Comparison of ENCODE assay signal across 11 cellular contexts in the genomic region with DNA sequence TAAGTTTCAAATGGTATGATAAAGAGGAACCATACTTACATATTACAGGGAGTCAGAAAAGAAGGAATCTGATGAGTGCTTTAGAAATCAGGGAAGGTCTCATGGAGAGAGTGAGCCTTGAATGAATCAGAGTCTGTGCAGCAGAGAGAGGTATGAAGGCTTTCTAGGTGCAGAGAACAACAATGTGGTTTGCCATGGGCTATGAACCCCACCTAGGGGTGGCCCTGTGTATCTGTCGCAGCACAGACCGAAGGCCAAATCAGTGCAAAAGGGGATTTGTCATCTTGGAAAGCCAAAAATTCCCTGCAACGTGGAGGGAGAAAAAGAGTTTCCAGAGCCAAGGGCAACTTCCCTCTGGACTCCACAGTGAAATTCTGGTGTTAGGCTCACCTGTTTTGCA. TPM values are rescaled to one million over a fixed set of nuclear protein-coding genes. Genes with fewer than 3 reads are reported as not detected.
DNase-seq lines count a peak whose midpoint lies in the region; ATAC-seq, FAIRE-seq and TF ChIP-seq lines count a peak whose summit lies in the region.
"Had no signal": no experiment of that assay in that cellular context is flagged by ENCODE, and none has a peak within 500 bp of the region (broad histone marks: within the 10 kb centered on the region; RNA-seq: fewer than 3 reads in every experiment).

No MANE protein-coding gene starts in this region.

- in situ Hi-C loops in K562 (cut with MboI): no loop called here

- H3K27me3 Mint-ChIP-seq in activated CD4-positive, alpha-beta T cell treated with anti-CD3 and anti-CD28 coated beads for 36 hours: peaks cover 3% of the 10 kb centered on the region
- H3K27me3 Mint-ChIP-seq in CD14-positive monocyte (ENCODE audit: low read depth in 3 of 3): peaks cover 0 to 2% (median 1%) of the 10 kb centered on the region in 3 donors
- H3K27me3 Mint-ChIP-seq in activated CD8-positive, alpha-beta memory T cell treated with anti-CD3 and anti-CD28 coated beads, Interleukin-2, amount 10 ng/mL, durations not matched to agents 7 days and 5 days: peaks cover 3% of the 10 kb centered on the region

- intact Hi-C loops in activated CD4-positive, alpha-beta T cell treated with anti-CD3 and anti-CD28 coated beads for 36 hours (cut with DNase I, micrococcal nuclease): no loop called here
- intact Hi-C loops in K562 (cut with micrococcal nuclease): loop anchor here (1.0 kb wide), 1 partner anchor 91 kb away; no protein-coding TSS in a partner anchor
- intact Hi-C loops in CD14-positive monocyte (cut with micrococcal nuclease): no loop called here

- no peaks in the 10 kb centered on the region for H3K36me3 Mint-ChIP-seq in activated CD4-positive, alpha-beta T cell treated with anti-CD3 and anti-CD28 coated beads for 36 hours (ENCODE audit: low read depth)
- H3K36me3 Mint-ChIP-seq in CD14-positive monocyte: no peaks in the 10 kb centered on the region
- H3K36me3 Mint-ChIP-seq in activated CD8-positive, alpha-beta memory T cell treated with anti-CD3 and anti-CD28 coated beads, Interleukin-2, amount 10 ng/mL, durations not matched to agents 7 days and 5 days: no peaks in the 10 kb centered on the region

- no peaks in the 10 kb centered on the region for H3K36me3 ChIP-seq in K562 (ENCODE audit: control insufficient read depth, insufficient read depth, low read length)
- H3K36me3 ChIP-seq: BLaER1 treated with 17β-estradiol and CSF1 and Interleukin-3, amounts not matched to agents 10 nM and 100 nM had no signal

- FAIRE-seq in K562 (lab: Jason Lieb, UNC): peak; percentile 69

- TF ChIP-seq CTCF in K562 (IDR thresholded peaks at IDR 0.05 in 2 of 3, conservative IDR thresholded peaks at IDR 0.05 in 1 of 3; ENCODE audit: insufficient read depth in 2 of 3, low read depth in 1 of 3, low read length in 3 of 3) (peak; percentile 53 to 70 (median 65)), CD14-positive monocyte (IDR thresholded peaks at IDR 0.05) (no peak)

- H4K20me1 ChIP-seq in K562 (replicated peaks; ENCODE audit: control insufficient read depth, insufficient read depth, low read length): no peaks in the 10 kb centered on the region
- H4K20me1 ChIP-seq: BLaER1 treated with 17β-estradiol and CSF1 and Interleukin-3, amounts not matched to agents 10 nM and 100 nM had no signal

- H3K9ac ChIP-seq in K562 (ENCODE audit: insufficient read depth in 1 of 2, low read depth in 2 of 2, low read length in 2 of 2): no peak overlapping the region
- H3K9ac ChIP-seq: BLaER1 treated with 17β-estradiol and CSF1 and Interleukin-3, amounts not matched to agents 10 nM and 100 nM had no signal

- CTCF ChIA-PET in activated CD4-positive, alpha-beta T cell treated with anti-CD3 and anti-CD28 coated beads for 36 hours (lab: Charles Lee): no interaction called here
- CTCF ChIA-PET in K562 (lab: Yijun Ruan, JAX; ENCODE audit: low intra/inter-chr PET ratio): interaction anchor here (0.6 to 1.2 kb wide), 2 partner anchors 92 kb away, joined by 4 read pairs; no protein-coding TSS in a partner anchor
- CTCF ChIA-PET in activated CD8-positive, alpha-beta memory T cell treated with anti-CD3 and anti-CD28 coated beads, Interleukin-2, amount 10 ng/mL, durations not matched to agents 7 days and 5 days (lab: Charles Lee): no interaction called here

- no peak for TF ChIP-seq POLR2A in K562 (conservative IDR thresholded peaks at IDR 0.05)

- no peak overlapping the region for H3K27ac Mint-ChIP-seq in activated CD4-positive, alpha-beta T cell treated with anti-CD3 and anti-CD28 coated beads for 36 hours
- H3K27ac Mint-ChIP-seq in CD14-positive monocyte: no peak overlapping the region
- H3K27ac Mint-ChIP-seq in activated CD8-positive, alpha-beta memory T cell treated with anti-CD3 and anti-CD28 coated beads, Interleukin-2, amount 10 ng/mL, durations not matched to agents 7 days and 5 days: no peak overlapping the region

- TF ChIP-seq RAD21 in K562 (CRISPR knock-in tag; conservative IDR thresholded peaks at IDR 0.05 in 1 of 2, IDR thresholded peaks at IDR 0.05 in 1 of 2): peak; percentile 42 to 56

- no peak overlapping the region for H3K4me3 ChIP-seq in K562
- H3K4me3 ChIP-seq: BLaER1 treated with 17β-estradiol and CSF1 and Interleukin-3, amounts not matched to agents 10 nM and 100 nM had no signal

- H3K9me1 ChIP-seq in K562 (ENCODE audit: control insufficient read depth, insufficient read depth, low read length): no peaks in the 10 kb centered on the region

- no peak overlapping the region for H2AFZ ChIP-seq in K562 (ENCODE audit: low read depth, low read length)

- no peak for ATAC-seq in activated CD4-positive, alpha-beta T cell treated with anti-CD3 and anti-CD28 coated beads for 36 hours
- ATAC-seq in K562: peak; percentile 89
- no peak for ATAC-seq in activated CD8-positive, alpha-beta memory T cell treated with anti-CD3 and anti-CD28 coated beads, Interleukin-2, amount 10 ng/mL, durations not matched to agents 7 days and 5 days

- H3K27me3 ChIP-seq in K562 (ENCODE audit: control insufficient read depth in 2 of 2, insufficient read depth in 2 of 2, low read length in 2 of 2): no peaks in the 10 kb centered on the region
- H3K27me3 ChIP-seq: BLaER1 treated with 17β-estradiol and CSF1 and Interleukin-3, amounts not matched to agents 10 nM and 100 nM had no signal

- H3K4me2 ChIP-seq in K562 (ENCODE audit: insufficient read depth, low read length): no peak overlapping the region
- H3K4me2 ChIP-seq: BLaER1 treated with 17β-estradiol and CSF1 and Interleukin-3, amounts not matched to agents 10 nM and 100 nM had no signal

- no peaks in the 10 kb centered on the region for H3K9me3 ChIP-seq in K562 (replicated peaks; ENCODE audit: control insufficient read depth, insufficient read depth, low read depth, low read length)
- H3K9me3 ChIP-seq: BLaER1 treated with 17β-estradiol and CSF1 and Interleukin-3, amounts not matched to agents 10 nM and 100 nM had no signal

- BruUV-seq in K562 (replicated peaks; lab: Mats Ljungman, UMichigan): no TSS peak

- POLR2A ChIA-PET in activated CD4-positive, alpha-beta T cell treated with anti-CD3 and anti-CD28 coated beads for 36 hours (lab: Charles Lee): no interaction called here
- POLR2A ChIA-PET in K562 (lab: Yijun Ruan, JAX): no interaction called here

- WGBS in K562 (ENCODE audit: insufficient coverage, low coverage, missing lambda C conversion rate): 4% methylated on average over 3 of the region's 3 CpGs

- H3K79me2 ChIP-seq in K562 (ENCODE audit: control insufficient read depth, insufficient read depth, low read length): no peaks in the 10 kb centered on the region

- no peak overlapping the region for H3K27ac ChIP-seq in K562 (ENCODE audit: extremely low read depth, low read depth, low read length)
- H3K27ac ChIP-seq: BLaER1 treated with 17β-estradiol and CSF1 and Interleukin-3, amounts not matched to agents 10 nM and 100 nM had no signal

- H3K4me1 Mint-ChIP-seq in activated CD4-positive, alpha-beta T cell treated with anti-CD3 and anti-CD28 coated beads for 36 hours: no peaks in the 10 kb centered on the region
- H3K4me1 Mint-ChIP-seq in CD14-positive monocyte: no peaks in the 10 kb centered on the region
- no peaks in the 10 kb centered on the region for H3K4me1 Mint-ChIP-seq in activated CD8-positive, alpha-beta memory T cell treated with anti-CD3 and anti-CD28 coated beads, Interleukin-2, amount 10 ng/mL, durations not matched to agents 7 days and 5 days

- no peaks in the 10 kb centered on the region for H3K9me3 Mint-ChIP-seq in activated CD4-positive, alpha-beta T cell treated with anti-CD3 and anti-CD28 coated beads for 36 hours (ENCODE audit: low read depth)
- H3K9me3 Mint-ChIP-seq in CD14-positive monocyte: peaks cover 0 to 7% (median 1%) of the 10 kb centered on the region in 7 donors
- no peaks in the 10 kb centered on the region for H3K9me3 Mint-ChIP-seq in activated CD8-positive, alpha-beta memory T cell treated with anti-CD3 and anti-CD28 coated beads, Interleukin-2, amount 10 ng/mL, durations not matched to agents 7 days and 5 days (ENCODE audit: low read depth)

- DNase-seq in activated CD4-positive, alpha-beta T cell treated with anti-CD3 and anti-CD28 coated beads for 36 hours: peak; percentile 8
- DNase-seq in activated CD4-positive, alpha-beta T cell treated with anti-CD3 and anti-CD28 coated beads, Interleukin-2, amount 50 U/mL, for 4 hours: no peak
- peak; percentile 3 for DNase-seq in M059J (ENCODE audit: low read depth)
- peak; percentile 19 to 52 (median 44) for DNase-seq in K562 (ENCODE audit: extremely low read depth in 1 of 4, low spot score in 3 of 4)
- DNase-seq in renal cortical epithelial cell (ENCODE audit: low read depth): peak; percentile 76
- DNase-seq in CD14-positive monocyte (ENCODE audit: low spot score): no peak
- DNase-seq in activated CD8-positive, alpha-beta memory T cell treated with anti-CD3 and anti-CD28 coated beads, Interleukin-2, amount 10 ng/mL, durations not matched to agents 7 days and 5 days: no peak
- DNase-seq in COLO829 (ENCODE audit: low spot score): no peak
- DNase-seq: aorta, hypothalamus had no signal

- no peak for TF ChIP-seq EP300 in K562 (IDR thresholded peaks at IDR 0.05; ENCODE audit: low read length)

- H3K4me1 ChIP-seq in K562 (replicated peaks in 1 of 2; ENCODE audit: control insufficient read depth in 2 of 2, insufficient read depth in 2 of 2, low read length in 2 of 2): no peaks in the 10 kb centered on the region
- H3K4me1 ChIP-seq: BLaER1 treated with 17β-estradiol and CSF1 and Interleukin-3, amounts not matched to agents 10 nM and 100 nM had no signal

- H3K4me3 Mint-ChIP-seq in activated CD4-positive, alpha-beta T cell treated with anti-CD3 and anti-CD28 coated beads for 36 hours: no peak overlapping the region
- no peak overlapping the region for H3K4me3 Mint-ChIP-seq in CD14-positive monocyte
- no peak overlapping the region for H3K4me3 Mint-ChIP-seq in activated CD8-positive, alpha-beta memory T cell treated with anti-CD3 and anti-CD28 coated beads, Interleukin-2, amount 10 ng/mL, durations not matched to agents 7 days and 5 days

RNA-seq across cellular contexts. Expression of a gene that starts 3.5 kb away (rescaled TPM):
- under 1 TPM; 0.27 to 0.28 TPM for total RNA-seq in activated CD4-positive, alpha-beta T cell treated with anti-CD3 and anti-CD28 coated beads for 36 hours
- total RNA-seq in M059J (2014; rRNA removed; shearing (Covaris generic)): 0.05 TPM in 1 of 2 replicates, not detected in the other
- 0.02 TPM in 1 of 2 replicates, not detected in the other for total RNA-seq in K562 (2011; cell fraction: chromatin; rRNA removed; ENCODE audit: low replicate concordance)
- under 0.01 TPM in 1 of 2 replicates, not detected in the other for total RNA-seq in K562 (2011; cell fraction: nucleolus; rRNA removed)
- total RNA-seq in K562 (2011; cell fraction: nucleoplasm; rRNA removed): 0.07 TPM in 1 of 2 replicates, not detected in the other
- total RNA-seq in K562 (2014; rRNA removed) (0.04 and 0.05 TPM in 2 replicates), K562 (2014; rRNA removed; fragmentation: Illumina TruSeq; extraction: Trizol) (0.03 and 0.07 TPM in 2 replicates), K562 (2015; rRNA removed; fragmentation: Illumina TruSeq; extraction: Trizol) (0.04 and 0.41 TPM in 2 replicates), K562 (2021) (0.07 and 0.09 TPM in 2 replicates), renal cortical epithelial cell (0.52 and 1.3 TPM in 2 replicates)
- polyA plus RNA-seq in K562 (2011; rRNA removed) (0.01 TPM in 2 replicates), K562 (2014; fragmentation: Illumina TruSeq; extraction: Trizol) (0.01 and 0.03 TPM in 2 replicates), K562 (2014; fragmentation: Nextera tagmentation; extraction: Ambion mirVana) (not detected), K562 (2014; rRNA removed) (0.15 TPM in 1 of 2 replicates, not detected in the other), CD14-positive monocyte (not detected)
- polyA plus RNA-seq in K562 (2011; cell fraction: cytosol; rRNA removed): under 0.01 TPM in 2 replicates
- 0.01 and 0.03 TPM in 2 replicates for polyA plus RNA-seq in K562 (2011; cell fraction: nucleus; rRNA removed)
- polyA plus RNA-seq in K562 (2012): 0.04 and 0.36 TPM in 2 replicates
- under 0.01 and 0.09 TPM in 2 replicates for polyA minus RNA-seq in K562 (2011; rRNA and poly(A)+ RNA removed)
- not detected in 2 replicates for polyA minus RNA-seq in K562 (2011; cell fraction: cytosol; rRNA and poly(A)+ RNA removed)
- under 0.01 TPM in 2 replicates for polyA minus RNA-seq in K562 (2011; cell fraction: nucleus; rRNA and poly(A)+ RNA removed)
- under 1 TPM; 0.09 to 0.38 TPM for total RNA-seq in activated CD8-positive, alpha-beta memory T cell treated with anti-CD3 and anti-CD28 coated beads, Interleukin-2, amount 10 ng/mL, durations not matched to agents 7 days and 5 days
- polyA plus RNA-seq: aorta had no signal

Comparison
In these comparisons a context has a peak if more than half of its experiments do, and no peak if none do; other contexts are left out.
1. DNase-seq: peak in activated CD4-positive, alpha-beta T cell treated with anti-CD3 and anti-CD28 coated beads for 36 hours (single experiment), M059J (single experiment), K562 (4 of 4) and renal cortical epithelial cell (single experiment); none in activated CD4-positive, alpha-beta T cell treated with anti-CD3 and anti-CD28 coated beads, Interleukin-2, amount 50 U/mL, for 4 hours (0 of 2), CD14-positive monocyte (single experiment), activated CD8-positive, alpha-beta memory T cell treated with anti-CD3 and anti-CD28 coated beads, Interleukin-2, amount 10 ng/mL, durations not matched to agents 7 days and 5 days (single experiment) and COLO829 (single experiment).